In genomic region chr14:89954045-89955021, GRCh38 we compare ENCODE assay signal across 1 cellular context.
TF ChIP-seq lines count a peak whose summit lies in the region.

Gene EFCAB11 (minus strand): TSS chr14:89954730. CDS start chr14:89954660, 70 bp downstream.

TF ChIP-seq in HepG2, 621 proteins besides CTCF, POLR2A, EP300 and RAD21 (continued from another document and continues in another):
- TF ChIP-seq ZNF687 (CRISPR knock-in tag; IDR thresholded peaks at IDR 0.05) (peak; percentile 83), HHEX (CRISPR knock-in tag; IDR thresholded peaks at IDR 0.05) (no peak), MIER2 (CRISPR knock-in tag; IDR thresholded peaks at IDR 0.05) (no peak), TCF12 (IDR thresholded peaks at IDR 0.05) (no peak), TCF12 (CRISPR knock-in tag; IDR thresholded peaks at IDR 0.05) (no peak; the same call in 1 of the 2 replicates), E2F2 (CRISPR knock-in tag; IDR thresholded peaks at IDR 0.05; ENCODE audit: borderline replicate concordance) (0 out of 2 replicates have a peak, but pooled peaks have one; percentile 66), SP5 (CRISPR knock-in tag; IDR thresholded peaks at IDR 0.05; ENCODE audit: borderline replicate concordance, low read depth) (0 out of 2 replicates have a peak, but pooled peaks have one; percentile 58), TEAD2 (CRISPR knock-in tag; IDR thresholded peaks at IDR 0.05) (no peak), PHF21A (CRISPR knock-in tag; IDR thresholded peaks at IDR 0.05) (peak; percentile 59; the same call in 1 of the 2 replicates), POLR2AphosphoS5 (IDR thresholded peaks at IDR 0.05; ENCODE audit: low read depth, low read length) (peak; percentile 77), ZMAT3 (CRISPR knock-in tag; conservative IDR thresholded peaks at IDR 0.05) (no peak), MXD4 (CRISPR knock-in tag; IDR thresholded peaks at IDR 0.05) (peak; percentile 74; the same call in 1 of the 2 replicates), ARID5B (CRISPR knock-in tag; IDR thresholded peaks at IDR 0.05) (peak; percentile 4; the same call in 1 of the 2 replicates), ZNF160 (CRISPR knock-in tag; IDR thresholded peaks at IDR 0.05) (0 out of 2 replicates have a peak, but pooled peaks have one; percentile 33), HNRNPLL (IDR thresholded peaks at IDR 0.05; ENCODE audit: low read depth, low read length, poor library complexity, severe bottlenecking) (peak; percentile 83), IKZF5 (CRISPR knock-in tag; IDR thresholded peaks at IDR 0.05) (no peak; the same call in 1 of the 2 replicates), THRA (CRISPR knock-in tag; IDR thresholded peaks at IDR 0.05; ENCODE audit: borderline replicate concordance) (no peak), GTF2F1 (IDR thresholded peaks at IDR 0.05; ENCODE audit: low read length) (no peak), POGK (CRISPR knock-in tag; conservative IDR thresholded peaks at IDR 0.05) (peak; percentile 69; the same call in 1 of the 2 replicates), RAD51 (IDR thresholded peaks at IDR 0.05; ENCODE audit: borderline replicate concordance) (no peak), XRCC5 (optimal IDR thresholded peaks at IDR 0.05; ENCODE audit: low read length) (peak; percentile 69), ATF6 (CRISPR knock-in tag; conservative IDR thresholded peaks at IDR 0.05) (no peak), ARNT2 (CRISPR knock-in tag; IDR thresholded peaks at IDR 0.05; ENCODE audit: low read depth) (peak; percentile 68), HOXA3 (CRISPR knock-in tag; IDR thresholded peaks at IDR 0.05) (peak; percentile 39; the same call in 1 of the 2 replicates), UBTF (CRISPR knock-in tag; IDR thresholded peaks at IDR 0.05) (peak; percentile 86), CHD4 (IDR thresholded peaks at IDR 0.05; ENCODE audit: borderline replicate concordance, low read length) (no peak), ZMYM3 (CRISPR knock-in tag; IDR thresholded peaks at IDR 0.05) (no peak), HINFP (CRISPR knock-in tag; IDR thresholded peaks at IDR 0.05; ENCODE audit: low read depth) (peak; percentile 77; the same call in 1 of the 2 replicates), PHF8 (CRISPR knock-in tag; IDR thresholded peaks at IDR 0.05) (peak; percentile 87), ZNF343 (CRISPR knock-in tag; IDR thresholded peaks at IDR 0.05) (0 out of 2 replicates have a peak, but pooled peaks have one; percentile 10), TFAP4 (IDR thresholded peaks at IDR 0.05; ENCODE audit: borderline replicate concordance, low read depth) (peak; percentile 48; the same call in 1 of the 2 replicates), ZNF747 (CRISPR knock-in tag; IDR thresholded peaks at IDR 0.05; ENCODE audit: borderline replicate concordance) (no peak), ZC3H4 (CRISPR knock-in tag; IDR thresholded peaks at IDR 0.05; ENCODE audit: borderline replicate concordance) (no peak), NRL (CRISPR knock-in tag; IDR thresholded peaks at IDR 0.05; ENCODE audit: borderline replicate concordance) (peak; percentile 83)
